Comparison of ENCODE assay signal across 9 cellular contexts in genomic region chr20:56014998-56015397, GRCh38. TPM values are rescaled to one million over a fixed set of nuclear protein-coding genes. Genes with fewer than 3 reads are reported as not detected.
"Had no signal": no experiment of that assay in that cellular context is flagged by ENCODE, and none has a peak within 500 bp of the region (broad histone marks: within the 10 kb centered on the region; RNA-seq: fewer than 3 reads in every experiment).

No MANE protein-coding gene starts in this region.

- FAIRE-seq: G401.6, GM12878, GM12891, GM12892, GM18507, GM19239 had no signal

- DNase-seq: GDM1, GF-D8 had no signal

- H3K4me3 ChIP-seq: GM12878 had no signal

RNA-seq across cellular contexts. Expression of gene CBLN4, which starts 9.7 kb away (rescaled TPM):
- total RNA-seq: G401, GM12878 had no signal
